8 cellular contexts compared by ENCODE assay signal in the genomic region with DNA sequence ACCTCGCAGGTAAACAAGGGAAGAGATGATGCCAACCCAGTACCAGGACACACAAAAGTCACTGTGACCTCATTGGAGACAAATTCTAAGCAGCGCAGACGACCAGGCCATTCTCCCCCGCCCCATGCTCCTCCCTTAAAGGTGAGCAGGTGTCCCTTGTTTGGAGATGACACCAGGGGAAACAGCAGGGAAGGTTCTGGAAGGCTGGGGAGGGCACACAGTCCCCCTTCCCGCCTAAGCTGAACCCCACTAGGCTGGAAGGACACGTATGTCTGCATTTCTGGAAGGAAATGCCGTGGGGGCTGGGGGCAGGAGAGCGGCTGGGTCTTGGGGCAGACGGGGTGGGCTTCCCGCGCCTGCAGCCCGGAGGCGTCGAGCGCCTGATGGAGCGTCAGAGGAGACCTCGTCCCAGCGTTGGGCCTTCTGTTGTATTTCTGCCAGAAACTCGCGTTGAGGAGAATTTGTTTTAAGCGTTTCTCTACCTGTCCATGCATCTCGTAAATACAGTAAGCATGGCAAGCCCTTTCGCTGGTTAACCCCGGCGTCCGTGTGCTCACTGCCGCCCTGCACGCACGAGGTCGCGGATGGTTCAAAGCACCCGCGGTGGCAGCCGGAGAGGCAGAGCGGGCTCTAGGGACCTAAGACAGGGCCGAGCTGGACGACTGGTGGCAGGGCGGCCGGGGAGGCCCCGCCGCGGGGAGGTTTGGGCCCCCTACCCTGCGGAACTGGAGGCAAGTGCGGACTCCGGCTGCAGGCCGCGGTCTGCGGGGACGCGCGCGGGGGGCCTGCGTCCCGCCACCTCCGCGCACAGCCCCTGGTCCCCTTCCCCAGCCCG. TPM values are rescaled to one million over a fixed set of nuclear protein-coding genes. Genes with fewer than 3 reads are reported as not detected.
DNase-seq lines count a peak whose midpoint lies in the region; ATAC-seq and TF ChIP-seq lines count a peak whose summit lies in the region.

No MANE protein-coding gene starts in this region.

- peak overlapping the region in 8 of 11 experiments; percentile 6 to 56 (median 40); a peak in 11 of 22 replicates for H3K9ac ChIP-seq in BLaER1 treated with 17β-estradiol and CSF1 and Interleukin-3, amounts not matched to agents 10 nM and 100 nM

- H3K9me3 ChIP-seq in BLaER1 treated with 17β-estradiol and CSF1 and Interleukin-3, amounts not matched to agents 10 nM and 100 nM (replicated peaks in 1 of 11), result peaks cover 13 to 34% (median 24%) of the 10 kb centered on the region in 11 experiments
- H3K9me3 ChIP-seq in RWPE2 (ENCODE audit: severe bottlenecking), result peaks cover 2% of the 10 kb centered on the region

- H3K27me3 ChIP-seq in BLaER1 treated with 17β-estradiol and CSF1 and Interleukin-3, amounts not matched to agents 10 nM and 100 nM, result peaks cover 91 to 100% (median 95%) of the 10 kb centered on the region in 11 experiments
- peaks cover 84% of the 10 kb centered on the region for H3K27me3 ChIP-seq in RWPE2 (ENCODE audit: insufficient read depth, poor library complexity, severe bottlenecking)

- ATAC-seq in GM19463 (IDR thresholded peaks at IDR 0.05; ENCODE audit: unreplicated experiment) (peak; percentile 23), RWPE2 (ENCODE audit: low read depth) (0 out of 3 replicates have a peak, but pooled peaks have one; percentile 6), esophagus mucosa (peak; percentile 17), omental fat pad (ENCODE audit: low FRiP score) (peak; percentile 11), HG02610 (IDR thresholded peaks at IDR 0.05; ENCODE audit: unreplicated experiment) (no peak)

- DNase-seq in RWPE2 (ENCODE audit: low spot score) (no peak), omental fat pad (ENCODE audit: low spot score) (no peak), Ammon's horn (ENCODE audit: low spot score) (no peak), OCI-M2 (lab: John Stamatoyannopoulos, UW; ENCODE audit: unreplicated experiment) (no peak)

- H3K4me2 ChIP-seq in BLaER1 treated with 17β-estradiol and CSF1 and Interleukin-3, amounts not matched to agents 10 nM and 100 nM, result peak overlapping the region; percentile 94 to 100 (median 98)

- TF ChIP-seq CTCF in RWPE2 (IDR thresholded peaks at IDR 0.05; ENCODE audit: poor library complexity, severe bottlenecking), result no peak
- TF ChIP-seq CTCF in omental fat pad (IDR thresholded peaks at IDR 0.05), result no peak

- H3K4me1 ChIP-seq in BLaER1 treated with 17β-estradiol and CSF1 and Interleukin-3, amounts not matched to agents 10 nM and 100 nM, result peaks cover 16 to 36% (median 28%) of the 10 kb centered on the region in 10 experiments; a peak in 18 of 20 replicates
- H3K4me1 ChIP-seq in RWPE2 (ENCODE audit: insufficient read depth, poor library complexity, severe bottlenecking), result no peaks in the 10 kb centered on the region

- H3K27ac ChIP-seq in BLaER1 treated with 17β-estradiol and CSF1 and Interleukin-3, amounts not matched to agents 10 nM and 100 nM, result no peak overlapping the region
- no peak overlapping the region for H3K27ac ChIP-seq in RWPE2 (ENCODE audit: poor library complexity, severe bottlenecking)

- H3K36me3 ChIP-seq in BLaER1 treated with 17β-estradiol and CSF1 and Interleukin-3, amounts not matched to agents 10 nM and 100 nM, result no peaks in the 10 kb centered on the region
- no peaks in the 10 kb centered on the region for H3K36me3 ChIP-seq in RWPE2 (ENCODE audit: low read depth)

- peaks cover 0 to 56% (median 41%) of the 10 kb centered on the region in 11 experiments; a peak in 20 of 22 replicates for H4K20me1 ChIP-seq in BLaER1 treated with 17β-estradiol and CSF1 and Interleukin-3, amounts not matched to agents 10 nM and 100 nM

- H3K4me3 ChIP-seq in BLaER1 treated with 17β-estradiol and CSF1 and Interleukin-3, amounts not matched to agents 10 nM and 100 nM, result peak overlapping the region; percentile 55 to 75 (median 64)
- peak overlapping the region; percentile 39 for H3K4me3 ChIP-seq in RWPE2 (ENCODE audit: severe bottlenecking)

RNA-seq across cellular contexts. Expression of gene LHX4, which starts 1.2 kb away (rescaled TPM):
- 0.08 TPM for total RNA-seq in esophagus mucosa
- total RNA-seq in omental fat pad, result under 1 TPM in 2 of 4 donors, not detected in 2; 0.16 to 0.28 TPM
